In the genomic region with DNA sequence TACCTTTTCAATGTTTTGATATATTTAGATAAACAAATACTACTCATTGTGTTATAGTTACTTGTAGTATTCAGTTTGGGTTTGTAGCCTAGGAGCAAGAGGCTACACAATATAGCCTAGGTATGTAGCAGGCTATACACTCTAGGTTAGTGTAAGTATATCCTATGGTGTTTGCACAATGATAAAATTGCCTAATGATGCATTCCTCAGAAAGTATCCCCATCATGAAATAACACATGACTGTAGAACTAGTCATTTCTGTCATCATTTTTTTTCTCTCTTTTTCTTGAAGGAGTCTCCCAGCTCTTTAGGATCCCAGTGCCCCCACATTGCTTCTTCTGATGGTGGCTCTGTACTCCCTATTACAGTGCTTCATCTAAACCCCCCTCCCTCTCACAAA, we compare ENCODE assay signal across 21 cellular contexts.
DNase-seq lines count a peak whose midpoint lies in the region; ATAC-seq, FAIRE-seq and TF ChIP-seq lines count a peak whose summit lies in the region.
"Had no signal": no experiment of that assay in that cellular context is flagged by ENCODE, and none has a peak within 500 bp of the region (broad histone marks: within the 10 kb centered on the region; RNA-seq: fewer than 3 reads in every experiment).

No MANE protein-coding gene starts in this region.

- H3K4me1 ChIP-seq in RWPE2 (ENCODE audit: insufficient read depth, poor library complexity, severe bottlenecking) (no peaks in the 10 kb centered on the region), trophoblast cell (ENCODE audit: control insufficient read depth in 1 of 2, insufficient read depth in 2 of 2, low read length in 2 of 2) (no peaks in the 10 kb centered on the region)
- H3K4me1 ChIP-seq: A549 had no signal

- TF ChIP-seq CTCF in RWPE2 (IDR thresholded peaks at IDR 0.05; ENCODE audit: poor library complexity, severe bottlenecking) (no peak), bronchial epithelial cell (IDR thresholded peaks at IDR 0.05; ENCODE audit: insufficient read depth, low read length, severe bottlenecking) (no peak)

- no peak overlapping the region for H2BK12ac ChIP-seq in trophoblast cell (ENCODE audit: low read length)

- H4K8ac ChIP-seq in trophoblast cell (ENCODE audit: low read depth, low read length), result no peak overlapping the region

- H3K9me3 ChIP-seq in RWPE2 (ENCODE audit: severe bottlenecking) (no peaks in the 10 kb centered on the region), trophoblast cell (ENCODE audit: insufficient read depth, low read depth, low read length) (no peaks in the 10 kb centered on the region)
- H3K9me3 ChIP-seq: A549 had no signal

- no peaks in the 10 kb centered on the region for H3K27me3 ChIP-seq in RWPE2 (ENCODE audit: insufficient read depth, poor library complexity, severe bottlenecking)
- no peaks in the 10 kb centered on the region for H3K27me3 ChIP-seq in bronchial epithelial cell (ENCODE audit: control insufficient read depth, insufficient read depth, low read length)
- H3K27me3 ChIP-seq in trophoblast cell (ENCODE audit: insufficient read depth, low read length), result no peaks in the 10 kb centered on the region

- H2AK5ac ChIP-seq in trophoblast cell (ENCODE audit: low read length), result no peak overlapping the region

- no peak overlapping the region for H2AFZ ChIP-seq in trophoblast cell (ENCODE audit: insufficient read depth, low read length, poor library complexity)

- H3K4me3 ChIP-seq in RWPE2 (ENCODE audit: severe bottlenecking) (no peak overlapping the region), bronchial epithelial cell (ENCODE audit: low read depth, low read length) (no peak overlapping the region), trophoblast cell (ENCODE audit: low read depth, low read length) (no peak overlapping the region)
- H3K4me3 ChIP-seq: A549 had no signal

- H3K79me2 ChIP-seq in trophoblast cell (ENCODE audit: control insufficient read depth, insufficient read depth, low read length, poor library complexity), result no peaks in the 10 kb centered on the region

- H3K27ac ChIP-seq in RWPE2 (ENCODE audit: poor library complexity, severe bottlenecking) (no peak overlapping the region), trophoblast cell (ENCODE audit: low read depth, low read length) (no peak overlapping the region), substantia nigra (ENCODE audit: low read depth, low read length, poor library complexity, severe bottlenecking) (no peak overlapping the region)
- H3K27ac ChIP-seq: A549 had no signal

- no peak overlapping the region for H3K4me2 ChIP-seq in trophoblast cell (ENCODE audit: low read length)
- H3K4me2 ChIP-seq: A549 had no signal

- no peaks in the 10 kb centered on the region for H3K79me1 ChIP-seq in trophoblast cell (ENCODE audit: low read length)

- H3K14ac ChIP-seq in trophoblast cell (ENCODE audit: low read length), result no peak overlapping the region

- DNase-seq in EH (ENCODE audit: low read depth), result peak; percentile 45
- DNase-seq in RWPE2 (ENCODE audit: low spot score), result no peak
- peak; percentile 18 for DNase-seq in bronchial epithelial cell (ENCODE audit: low read depth)
- peak; percentile 31 to 76 for DNase-seq in trophoblast cell
- DNase-seq in cerebellar cortex (ENCODE audit: low spot score), result no peak
- no peak for DNase-seq in substantia nigra (lab: John Stamatoyannopoulos, UW)
- DNase-seq in activated CD4-positive, CD25-positive, alpha-beta regulatory T cell treated with anti-CD3 and anti-CD28 coated beads, Interleukin-2, amount 50 U/mL, for 72 hours, result no peak
- DNase-seq: 8988T; ACHN; C1 segment of cervical spinal cord; Calu3; CD4-positive, alpha-beta memory T cell; COR-L47; DMS53; DMS79 treated with DMSO at 0.1 percent for 48 hours; GOT3; H7 had no signal

- FAIRE-seq in bronchial epithelial cell (lab: Jason Lieb, UNC), result no peak
- FAIRE-seq: A549, G401.6, GM12892 had no signal

- ATAC-seq in RWPE2 (ENCODE audit: low read depth), result 0 out of 3 replicates have a peak, but pooled peaks have one; percentile 38
- ATAC-seq: A549, HCT116 had no signal

- no peak overlapping the region for H2BK120ac ChIP-seq in trophoblast cell (ENCODE audit: insufficient read depth, low read length, poor library complexity)

- no peak overlapping the region for H3K18ac ChIP-seq in trophoblast cell (ENCODE audit: low read length)

- no peak overlapping the region for H4K91ac ChIP-seq in trophoblast cell (ENCODE audit: low read depth, low read length)

- no peak overlapping the region for H2BK5ac ChIP-seq in trophoblast cell (ENCODE audit: low read depth, low read length, poor library complexity)

- H3K36me3 ChIP-seq in RWPE2 (ENCODE audit: low read depth) (no peaks in the 10 kb centered on the region), bronchial epithelial cell (ENCODE audit: control insufficient read depth, insufficient read depth, low read length) (no peaks in the 10 kb centered on the region), trophoblast cell (ENCODE audit: control insufficient read depth in 1 of 2, insufficient read depth in 2 of 2, low read length in 2 of 2) (no peaks in the 10 kb centered on the region)

- H3K4ac ChIP-seq in trophoblast cell (ENCODE audit: low read depth, low read length), result no peak overlapping the region

- no peak overlapping the region for H3K9ac ChIP-seq in trophoblast cell (ENCODE audit: low read length)

- no peak overlapping the region for H3K23ac ChIP-seq in trophoblast cell (ENCODE audit: low read length)

- H4K12ac ChIP-seq in trophoblast cell (ENCODE audit: low read depth, low read length), result no peak overlapping the region

Comparison
In these comparisons a context has a peak if more than half of its experiments do, and no peak if none do; other contexts are left out.
1. DNase-seq: peak in EH (single experiment), bronchial epithelial cell (single experiment) and trophoblast cell (2 of 2); none in RWPE2 (single experiment), cerebellar cortex (single experiment), substantia nigra (0 of 49) and activated CD4-positive, CD25-positive, alpha-beta regulatory T cell treated with anti-CD3 and anti-CD28 coated beads, Interleukin-2, amount 50 U/mL, for 72 hours (single experiment).